ENCODE assay signal across 7 cellular contexts in the genomic region with DNA sequence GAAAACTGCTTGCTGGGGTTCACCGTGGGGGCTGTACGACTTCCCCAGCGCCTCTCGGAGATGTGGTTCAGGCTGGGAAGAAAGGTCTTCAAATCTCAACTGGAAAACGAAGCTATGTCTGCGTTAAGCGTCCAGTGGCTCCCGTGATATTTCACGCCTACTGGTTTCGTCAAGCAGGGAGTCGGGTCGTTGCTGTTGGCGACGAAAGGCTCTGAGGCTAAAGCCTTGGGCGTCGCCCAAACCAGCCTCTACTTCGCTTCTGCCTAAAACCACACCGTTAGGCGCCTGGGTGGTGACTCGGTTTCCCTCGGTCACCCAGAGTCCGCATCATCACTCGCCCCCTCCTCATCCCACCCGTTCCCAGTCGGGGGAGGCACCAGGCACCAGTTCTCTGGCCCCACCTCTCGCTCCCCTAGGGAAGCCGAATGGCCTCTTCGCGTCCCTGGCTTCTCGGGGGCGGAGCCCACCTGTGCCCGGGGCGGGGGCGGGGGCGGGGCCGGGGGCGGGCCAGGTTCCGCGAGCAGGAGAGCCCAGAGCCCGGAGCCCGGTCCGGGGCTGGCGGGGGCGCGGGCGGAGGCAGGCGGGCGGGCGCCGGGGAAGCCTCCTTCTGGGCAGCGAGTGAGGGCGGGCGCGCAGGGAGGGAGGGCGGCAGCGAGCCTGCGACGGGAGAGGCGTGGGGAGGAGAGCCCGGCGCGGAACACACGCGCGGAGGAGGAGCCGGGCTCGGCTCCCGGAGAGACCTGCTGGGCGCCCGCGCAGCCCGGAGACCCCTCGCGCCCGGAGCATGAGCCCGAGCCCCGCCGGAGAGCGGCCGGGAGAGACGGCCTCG. TPM values are rescaled to one million over a fixed set of nuclear protein-coding genes. Genes with fewer than 3 reads are reported as not detected.
DNase-seq lines count a peak whose midpoint lies in the region; ATAC-seq, FAIRE-seq and TF ChIP-seq lines count a peak whose summit lies in the region.

A gene (plus strand): TSS at position 510 of the 829 bp plus-strand sequence. CDS start 438 bp downstream, outside the sequence.

- TF ChIP-seq POLR2A in GM12892 (IDR thresholded peaks at IDR 0.05; ENCODE audit: low read depth, low read length), result no peak
- TF ChIP-seq POLR2A in tibial nerve (IDR thresholded peaks at IDR 0.05), result no peak

- TF ChIP-seq EP300 in tibial nerve (IDR thresholded peaks at IDR 0.05), result peak in 1 of 2 donors; percentile 62

- H3K27me3 Mint-ChIP-seq in naive B cell, result peaks cover 41 to 57% (median 54%) of the 10 kb centered on the region in 3 donors

- no peaks in the 10 kb centered on the region for H3K9me3 Mint-ChIP-seq in naive B cell

- H3K9me3 ChIP-seq in tibial nerve, result no peaks in the 10 kb centered on the region

- peaks cover 0 to 16% of the 10 kb centered on the region in 2 donors for H3K27me3 ChIP-seq in tibial nerve

- H3K4me3 Mint-ChIP-seq in naive B cell, result peak within 1 kb of the TSS; percentile 74 to 94 (median 86)

- DNase-seq in GM12892 (ENCODE audit: insufficient read length) (peak; percentile 51), NCI-H226 (peak; percentile 33), activated T-cell treated with anti-CD3 and anti-CD28 coated beads for 1 hour (ENCODE audit: low read depth) (peak; percentile 20), naive B cell (peak; percentile 1), tibial nerve (ENCODE audit: low spot score in 2 of 2) (no peak)

- peak within 1 kb of the TSS; percentile 41 to 81 (median 65) for H3K4me3 ChIP-seq in tibial nerve

- ATAC-seq in esophagus mucosa, result peak; percentile 77
- ATAC-seq in naive B cell (ENCODE audit: low read depth in 2 of 2), result peak; percentile 53 to 59
- ATAC-seq in GM18502 (IDR thresholded peaks at IDR 0.05; ENCODE audit: poor library complexity, unreplicated experiment), result no peak

- peaks cover 0 to 21% (median 3%) of the 10 kb centered on the region in 4 donors for H3K4me1 ChIP-seq in tibial nerve

- peaks cover 5 to 13% (median 6%) of the 10 kb centered on the region in 3 donors for H3K4me1 Mint-ChIP-seq in naive B cell

- H3K27ac ChIP-seq in tibial nerve, result peak within 1 kb of the TSS; percentile 61 to 88 (median 77)

- peaks cover 0 to 8% of the 10 kb centered on the region in 2 donors for H3K36me3 Mint-ChIP-seq in naive B cell

- TF ChIP-seq CTCF in tibial nerve (IDR thresholded peaks at IDR 0.05), result no peak

- no peaks in the 10 kb centered on the region for H3K36me3 ChIP-seq in tibial nerve

- FAIRE-seq in GM12892 (lab: Jason Lieb, UNC), result no peak

- WGBS in tibial nerve, 2 donors, result 3% methylated on average over 39 to 44 of the region's 82 CpGs

- no peak within 1 kb of the TSS for H3K27ac Mint-ChIP-seq in naive B cell

RNA-seq across cellular contexts. Expression of the gene that starts here (rescaled TPM):
- 0.55 TPM for polyA plus RNA-seq in GM12892 (2012; ENCODE audit: missing spikeins)
- total RNA-seq in esophagus mucosa (25.9 TPM), tibial nerve (10 to 100 TPM in 2 of 4 donors, 1 to 10 TPM in 2; 7.9 to 14.1 (median 9.8) TPM)
- under 1 TPM in 3 of 6 donors, not detected in 3; 0.05 to 0.35 (median 0.29) TPM for polyA plus RNA-seq in naive B cell (ENCODE audit: low read depth in 6 of 6)

Comparison
In these comparisons a context has a peak if more than half of its experiments do, and no peak if none do; other contexts are left out.
1. Peak in DNase-seq and ATAC-seq in naive B cell; RNA of the gene not detected or under 1 TPM.
2. DNase-seq: peak in GM12892 (single experiment), NCI-H226 (single experiment) and activated T-cell treated with anti-CD3 and anti-CD28 coated beads for 1 hour (single experiment); none in tibial nerve (0 of 2).